In genomic region chr6:97186416-97186999, GRCh38 we compare ENCODE assay signal across 8 cellular contexts.
DNase-seq lines count a peak whose midpoint lies in the region; ATAC-seq and TF ChIP-seq lines count a peak whose summit lies in the region.

No MANE protein-coding gene starts in this region.

- H3K9me3 Mint-ChIP-seq in T-helper 2 cell treated with Interferon-gamma antibody and Interleukin-4, amounts not matched to agents 5 μg/mL and 100 μg/mL, for 36 hours, result no peaks in the 10 kb centered on the region

- H3K27me3 Mint-ChIP-seq in T-helper 2 cell treated with Interferon-gamma antibody and Interleukin-4, amounts not matched to agents 5 μg/mL and 100 μg/mL, for 36 hours (ENCODE audit: low read depth), result no peaks in the 10 kb centered on the region

- H3K27ac ChIP-seq in ascending aorta (no peak overlapping the region), iPS DF 6.9 (ENCODE audit: low read length) (no peak overlapping the region)

- ATAC-seq in HG02610 (IDR thresholded peaks at IDR 0.05; ENCODE audit: unreplicated experiment), result peak; percentile 95

- H3K9me3 ChIP-seq in ascending aorta (no peaks in the 10 kb centered on the region), iPS DF 6.9 (ENCODE audit: control insufficient read depth, insufficient read depth, low read length) (no peaks in the 10 kb centered on the region)

- H3K27me3 ChIP-seq in ascending aorta, result no peaks in the 10 kb centered on the region
- no peaks in the 10 kb centered on the region for H3K27me3 ChIP-seq in iPS DF 6.9 (ENCODE audit: control insufficient read depth, insufficient read depth, low read length)

- no CpG with 5 or more reads among the region's 3 CpGs for WGBS in iPS DF 6.9 (ENCODE audit: insufficient coverage, insufficient read length)

- peaks cover 2% of the 10 kb centered on the region for H3K36me3 Mint-ChIP-seq in T-helper 2 cell treated with Interferon-gamma antibody and Interleukin-4, amounts not matched to agents 5 μg/mL and 100 μg/mL, for 36 hours (ENCODE audit: low read depth)

- H3K36me3 ChIP-seq in ascending aorta (no peaks in the 10 kb centered on the region), iPS DF 6.9 (ENCODE audit: control insufficient read depth, insufficient read depth, low read length) (no peaks in the 10 kb centered on the region)

- intact Hi-C loops in ascending aorta (cut with DNase I), result loop anchor here (1.0 kb wide), 1 partner anchor 208 kb away; no protein-coding TSS in a partner anchor

- peak; percentile 57 for DNase-seq in activated gamma-delta T cell treated with Interleukin-2 at 50 U/mL for 16 hours
- DNase-seq in activated gamma-delta T cell (lab: John Stamatoyannopoulos, UW), result no peak
- DNase-seq in NAMALWA (ENCODE audit: low spot score), result peak; percentile 82
- DNase-seq in T-helper 2 cell treated with Interferon-gamma antibody and Interleukin-4, amounts not matched to agents 5 μg/mL and 100 μg/mL, for 36 hours (ENCODE audit: low spot score), result peak; percentile 41
- DNase-seq in ascending aorta (ENCODE audit: low spot score in 2 of 2), result peak in 1 of 2 donors; percentile 62
- DNase-seq in iPS DF 6.9 (ENCODE audit: low read depth, low spot score), result peak; percentile 27
- DNase-seq in stimulated activated CD4-positive, alpha-beta T cell treated with anti-CD3 and anti-CD28 coated beads, Interleukin-15, amount 100 ng/mL, for 1 hour (ENCODE audit: low read depth in 1 of 2, low spot score in 1 of 2), result peak; percentile 7 to 21

- no peak overlapping the region for H3K4me3 Mint-ChIP-seq in T-helper 2 cell treated with Interferon-gamma antibody and Interleukin-4, amounts not matched to agents 5 μg/mL and 100 μg/mL, for 36 hours

- H3K4me3 ChIP-seq in ascending aorta (no peak overlapping the region), iPS DF 6.9 (ENCODE audit: low read length) (no peak overlapping the region)

- H3K4me1 ChIP-seq in ascending aorta (no peaks in the 10 kb centered on the region), iPS DF 6.9 (ENCODE audit: control insufficient read depth, insufficient read depth, low read length) (no peaks in the 10 kb centered on the region)

- TF ChIP-seq CTCF in ascending aorta (IDR thresholded peaks at IDR 0.05), result peak in 2 of 3 experiments; percentile 59 to 72

- H3K27ac Mint-ChIP-seq in T-helper 2 cell treated with Interferon-gamma antibody and Interleukin-4, amounts not matched to agents 5 μg/mL and 100 μg/mL, for 36 hours, result no peak overlapping the region

- H3K4me1 Mint-ChIP-seq in T-helper 2 cell treated with Interferon-gamma antibody and Interleukin-4, amounts not matched to agents 5 μg/mL and 100 μg/mL, for 36 hours (ENCODE audit: low read depth), result peaks cover 5% of the 10 kb centered on the region
